11 cellular contexts compared by ENCODE assay signal in the genomic region with DNA sequence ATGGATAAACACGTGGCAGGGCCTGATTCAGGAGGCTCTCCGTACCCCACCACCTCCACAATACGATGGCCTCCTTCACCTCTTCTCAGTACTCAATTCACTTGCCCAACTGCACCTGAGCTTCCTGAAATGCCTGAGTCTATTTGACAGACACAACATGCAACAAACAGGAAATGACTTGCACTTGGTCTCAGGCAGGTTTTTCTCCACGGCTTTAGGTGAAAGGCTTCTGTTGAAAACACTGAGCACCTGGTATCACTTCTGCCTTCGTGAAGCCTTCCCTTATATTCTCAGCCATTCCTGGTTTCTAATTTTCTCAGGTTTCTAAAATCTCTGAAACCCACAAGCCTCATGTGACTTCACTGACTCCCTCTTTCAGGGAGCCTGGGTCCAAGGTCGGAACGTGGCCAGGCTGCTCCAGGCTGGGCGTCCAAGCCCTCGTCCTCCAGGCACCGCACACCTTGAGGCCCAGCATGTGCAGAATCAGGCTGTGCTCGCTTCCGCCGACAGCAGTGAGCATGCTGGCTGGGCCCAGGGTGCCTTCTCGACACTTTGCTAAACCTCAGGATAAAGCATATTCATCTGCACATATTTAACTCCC. TPM values are rescaled to one million over a fixed set of nuclear protein-coding genes. Genes with fewer than 3 reads are reported as not detected.
DNase-seq lines count a peak whose midpoint lies in the region; ATAC-seq, FAIRE-seq and TF ChIP-seq lines count a peak whose summit lies in the region.
"Had no signal": no experiment of that assay in that cellular context is flagged by ENCODE, and none has a peak within 500 bp of the region (broad histone marks: within the 10 kb centered on the region; RNA-seq: fewer than 3 reads in every experiment).

No MANE protein-coding gene starts in this region.

- FAIRE-seq in frontal cortex (lab: Jason Lieb, UNC): no peak
- FAIRE-seq: A549, colon had no signal

- no peaks in the 10 kb centered on the region for H3K9me3 Mint-ChIP-seq in activated T-helper 1 cell treated with anti-CD3 and anti-CD28 coated beads, Interleukin-12 subunit alpha, Interleukin-12 subunit beta, Interleukin-2, Interleukin-4 antibody, amounts not matched to agents 30 ng/mL and 10 ng/mL and 1 ng/mL, durations not matched to agents 14 hours and 24 hours and 36 hours

- H3K36me3 ChIP-seq in gastroesophageal sphincter: no peaks in the 10 kb centered on the region

- H3K4me3 ChIP-seq in gastroesophageal sphincter: no peak overlapping the region
- H3K4me3 ChIP-seq: A549 had no signal

- H3K4me1 ChIP-seq in gastroesophageal sphincter: peaks cover 0 to 44% (median 19%) of the 10 kb centered on the region in 3 donors
- H3K4me1 ChIP-seq: A549 had no signal

- no peak for TF ChIP-seq EP300 in gastroesophageal sphincter (IDR thresholded peaks at IDR 0.05)

- peak; percentile 73 for ATAC-seq in HG03159 (IDR thresholded peaks at IDR 0.05; ENCODE audit: unreplicated experiment)
- ATAC-seq in GM18517 (IDR thresholded peaks at IDR 0.05; ENCODE audit: unreplicated experiment): no peak
- no peak for ATAC-seq in gastroesophageal sphincter
- ATAC-seq: A549 had no signal

- intact Hi-C loops in activated T-helper 1 cell treated with anti-CD3 and anti-CD28 coated beads, Interleukin-12 subunit alpha, Interleukin-12 subunit beta, Interleukin-2, Interleukin-4 antibody, amounts not matched to agents 30 ng/mL and 10 ng/mL and 1 ng/mL, durations not matched to agents 14 hours and 24 hours and 36 hours (cut with micrococcal nuclease): no loop called here

- WGBS in gastroesophageal sphincter (ENCODE audit: low coverage in 1 of 2), 2 donors: 78 to 83% methylated on average over 3 to 10 of the region's 14 CpGs

- TF ChIP-seq POLR2A in gastroesophageal sphincter (IDR thresholded peaks at IDR 0.05): no peak

- DNase-seq in NCI-H510A treated with DMSO at 0.1 percent for 48 hours (lab: John Stamatoyannopoulos, UW) (peak; percentile 29), NCI-H510A (lab: John Stamatoyannopoulos, UW) (no peak), frontal cortex (ENCODE audit: low spot score in 2 of 2) (no peak)
- DNase-seq in activated T-helper 1 cell treated with anti-CD3 and anti-CD28 coated beads, Interleukin-12 subunit alpha, Interleukin-12 subunit beta, Interleukin-2, Interleukin-4 antibody, amounts not matched to agents 30 ng/mL and 10 ng/mL and 1 ng/mL, durations not matched to agents 14 hours and 24 hours and 36 hours (ENCODE audit: low spot score): peak; percentile 25
- peak; percentile 40 for DNase-seq in stimulated activated CD4-positive, alpha-beta T cell treated with anti-CD3 and anti-CD28 coated beads, Interleukin-1b, Interleukin-23, amount 100 ng/mL, for 48 hours
- DNase-seq: SHP77 treated with DMSO at 0.1 percent for 48 hours had no signal

- no peaks in the 10 kb centered on the region for H3K36me3 Mint-ChIP-seq in activated T-helper 1 cell treated with anti-CD3 and anti-CD28 coated beads, Interleukin-12 subunit alpha, Interleukin-12 subunit beta, Interleukin-2, Interleukin-4 antibody, amounts not matched to agents 30 ng/mL and 10 ng/mL and 1 ng/mL, durations not matched to agents 14 hours and 24 hours and 36 hours (ENCODE audit: low read depth)

- H3K4me3 Mint-ChIP-seq in activated T-helper 1 cell treated with anti-CD3 and anti-CD28 coated beads, Interleukin-12 subunit alpha, Interleukin-12 subunit beta, Interleukin-2, Interleukin-4 antibody, amounts not matched to agents 30 ng/mL and 10 ng/mL and 1 ng/mL, durations not matched to agents 14 hours and 24 hours and 36 hours: no peak overlapping the region

- no peak overlapping the region for H3K27ac ChIP-seq in gastroesophageal sphincter
- H3K27ac ChIP-seq: A549 had no signal

- peak overlapping the region; percentile 78 for H3K27ac Mint-ChIP-seq in activated T-helper 1 cell treated with anti-CD3 and anti-CD28 coated beads, Interleukin-12 subunit alpha, Interleukin-12 subunit beta, Interleukin-2, Interleukin-4 antibody, amounts not matched to agents 30 ng/mL and 10 ng/mL and 1 ng/mL, durations not matched to agents 14 hours and 24 hours and 36 hours

- peaks cover 32% of the 10 kb centered on the region for H3K4me1 Mint-ChIP-seq in activated T-helper 1 cell treated with anti-CD3 and anti-CD28 coated beads, Interleukin-12 subunit alpha, Interleukin-12 subunit beta, Interleukin-2, Interleukin-4 antibody, amounts not matched to agents 30 ng/mL and 10 ng/mL and 1 ng/mL, durations not matched to agents 14 hours and 24 hours and 36 hours (ENCODE audit: low read depth)

- TF ChIP-seq CTCF in gastroesophageal sphincter (IDR thresholded peaks at IDR 0.05): no peak

- no peaks in the 10 kb centered on the region for H3K27me3 ChIP-seq in gastroesophageal sphincter

- no peaks in the 10 kb centered on the region for H3K9me3 ChIP-seq in gastroesophageal sphincter

- H3K27me3 Mint-ChIP-seq in activated T-helper 1 cell treated with anti-CD3 and anti-CD28 coated beads, Interleukin-12 subunit alpha, Interleukin-12 subunit beta, Interleukin-2, Interleukin-4 antibody, amounts not matched to agents 30 ng/mL and 10 ng/mL and 1 ng/mL, durations not matched to agents 14 hours and 24 hours and 36 hours (ENCODE audit: insufficient read depth): no peaks in the 10 kb centered on the region

RNA-seq across cellular contexts. Expression of a gene that starts 34.7 kb away (rescaled TPM):
- total RNA-seq in activated T-helper 1 cell treated with anti-CD3 and anti-CD28 coated beads, Interleukin-12 subunit alpha, Interleukin-12 subunit beta, Interleukin-2, Interleukin-4 antibody, amounts not matched to agents 30 ng/mL and 10 ng/mL and 1 ng/mL, durations not matched to agents 14 hours and 24 hours and 36 hours: 26.3 and 28.3 TPM in 2 replicates
- 6.5 TPM for total RNA-seq in frontal cortex
- 10 to 100 TPM in 3 of 4 donors, 1 to 10 TPM in 1; 7.6 to 19.9 (median 15.5) TPM for total RNA-seq in gastroesophageal sphincter

Comparison
In these comparisons a context has a peak if more than half of its experiments do, and no peak if none do; other contexts are left out.
1. DNase-seq: peak in NCI-H510A treated with DMSO at 0.1 percent for 48 hours (single experiment), activated T-helper 1 cell treated with anti-CD3 and anti-CD28 coated beads, Interleukin-12 subunit alpha, Interleukin-12 subunit beta, Interleukin-2, Interleukin-4 antibody, amounts not matched to agents 30 ng/mL and 10 ng/mL and 1 ng/mL, durations not matched to agents 14 hours and 24 hours and 36 hours (single experiment) and stimulated activated CD4-positive, alpha-beta T cell treated with anti-CD3 and anti-CD28 coated beads, Interleukin-1b, Interleukin-23, amount 100 ng/mL, for 48 hours (single experiment); none in NCI-H510A (single experiment) and frontal cortex (0 of 2).